Comparison of ENCODE assay signal across 27 cellular contexts in the genomic region with DNA sequence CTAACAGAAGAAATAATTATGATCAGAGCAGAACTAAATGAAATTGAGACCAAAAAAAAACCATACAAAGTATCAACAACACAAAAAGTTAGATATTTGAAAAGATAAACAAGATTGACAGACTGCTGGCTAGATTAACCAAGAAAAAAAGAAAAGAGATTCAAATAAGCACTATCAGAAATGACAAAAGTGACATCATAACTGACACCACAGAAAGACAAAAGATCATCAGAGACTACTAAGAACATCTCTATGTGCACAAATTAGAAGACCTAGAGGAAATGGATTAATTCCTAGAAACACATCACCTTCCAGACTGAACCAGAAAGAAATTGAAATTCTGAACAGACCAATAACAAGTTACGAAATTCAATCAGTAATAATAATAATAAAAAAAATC.
"Had no signal": no experiment of that assay in that cellular context is flagged by ENCODE, and none has a peak within 500 bp of the region (broad histone marks: within the 10 kb centered on the region; RNA-seq: fewer than 3 reads in every experiment).

No MANE protein-coding gene starts in this region.

- FAIRE-seq: islet of Langerhans, kidney, urothelium cell line had no signal

- ATAC-seq: left colon; left lung; lower lobe of right lung; natural killer cell treated with Interleukin-12 subunit alpha and Interleukin-12 subunit beta and Interleukin-15 and Interleukin-18, amount 100 ng/mL, for 72 hours; sciatic nerve; upper lobe of right lung had no signal

- H3K4me3 Mint-ChIP-seq: immature natural killer cell; natural killer cell treated with Interleukin-12 subunit alpha and Interleukin-12 subunit beta and Interleukin-15 and Interleukin-18, amount 100 ng/mL, for 72 hours; stimulated activated naive CD8-positive, alpha-beta T cell treated with anti-CD3 and anti-CD28 coated beads, Interleukin-15, Interleukin-2, amounts not matched to agents 100 ng/mL and 50 ng/mL, for 24 hours had no signal

- H3K4me1 ChIP-seq: left lung, lower lobe of right lung, right atrium auricular region, suprapubic skin, tibial artery, upper lobe of right lung had no signal

- H3K9me3 ChIP-seq: ovary, suprapubic skin had no signal

- H3K27ac ChIP-seq: left lung, lower lobe of right lung, ovary, right atrium auricular region, skin epidermis, suprapubic skin, thoracic aorta, tibial artery, upper lobe of right lung had no signal

- H3K27me3 ChIP-seq: left lung, ovary, right atrium auricular region, suprapubic skin, tibial artery, upper lobe of right lung had no signal

- H3K4me3 ChIP-seq: left lung, lower lobe of right lung, ovary, right atrium auricular region, skin epidermis, suprapubic skin, thoracic aorta, tibial artery, upper lobe of right lung had no signal

- DNase-seq: hippocampal formation; immature natural killer cell; kidney; left colon; left lung; lower lobe of right lung; mammary epithelial cell; mesenchymal stem cell; ovary; stimulated activated CD4-positive, alpha-beta T cell treated with anti-CD3 and anti-CD28 coated beads, Interleukin-12 subunit alpha, Interleukin-12 subunit beta, amount 100 ng/mL, for 4 hours; stimulated activated CD4-positive, alpha-beta T cell treated with anti-CD3 and anti-CD28 coated beads, Interleukin-15, amount 100 ng/mL, for 24 hours; stimulated activated CD4-positive, alpha-beta T cell treated with anti-CD3 and anti-CD28 coated beads, Interleukin-2, amount 100 ng/mL, for 24 hours; stimulated activated CD4-positive, alpha-beta T cell treated with anti-CD3 and anti-CD28 coated beads, Interleukin-4, amount 100 ng/mL, for 1 hour; stimulated activated naive CD4-positive, alpha-beta T cell; tibial artery; trophoblast cell; upper lobe of right lung had no signal

- H3K27ac Mint-ChIP-seq: natural killer cell treated with Interleukin-12 subunit alpha and Interleukin-12 subunit beta and Interleukin-15 and Interleukin-18, amount 100 ng/mL, for 72 hours; progenitor cell of endocrine pancreas; stimulated activated naive CD8-positive, alpha-beta T cell treated with anti-CD3 and anti-CD28 coated beads, Interleukin-15, Interleukin-2, amounts not matched to agents 100 ng/mL and 50 ng/mL, for 24 hours had no signal

- H3K36me3 ChIP-seq: lower lobe of right lung, ovary, upper lobe of right lung had no signal
